ENCODE assay signal across 8 cellular contexts in genomic region chr1:117674521-117675400, GRCh38.
DNase-seq lines count a peak whose midpoint lies in the region; ATAC-seq, FAIRE-seq and TF ChIP-seq lines count a peak whose summit lies in the region.

No MANE protein-coding gene starts in this region.

- TF ChIP-seq CTCF in A549 (IDR thresholded peaks at IDR 0.05), result peak; percentile 22; the same call in 1 of the 3 replicates

- no peaks in the 10 kb centered on the region for H3K9me3 ChIP-seq in A549

- H3K4me3 ChIP-seq in A549, result no peak overlapping the region

- DNase-seq in A549 (ENCODE audit: low read depth in 1 of 2, low spot score in 1 of 2) (peak; percentile 19 to 22), HPDE6-E6E7 (ENCODE audit: extremely low spot score) (peak; percentile 35), islet precursor cell (peak; percentile 50), NCI-H2107 treated with DMSO at 0.1 percent for 48 hours (lab: John Stamatoyannopoulos, UW; ENCODE audit: unreplicated experiment) (no peak), SW 1271 (lab: John Stamatoyannopoulos, UW) (no peak), hippocampal formation (lab: John Stamatoyannopoulos, UW) (no peak)
- peak; percentile 57 for DNase-seq in activated CD4-positive, alpha-beta T cell treated with anti-CD3 and anti-CD28 coated beads, Interleukin-2, amount 50 U/mL, for 1 hour

- peaks cover 3% of the 10 kb centered on the region; the same call in 1 of the 3 replicates for H3K4me1 ChIP-seq in A549

- peak; percentile 28 to 48; a peak in 3 of 5 replicates for TF ChIP-seq RAD21 in A549 (conservative IDR thresholded peaks at IDR 0.05 in 1 of 2, IDR thresholded peaks at IDR 0.05 in 1 of 2)

- TF ChIP-seq POLR2A in A549 (IDR thresholded peaks at IDR 0.05; ENCODE audit: low read length), result no peak
- no peak for TF ChIP-seq POLR2A in GM18505 (IDR thresholded peaks at IDR 0.05; ENCODE audit: borderline replicate concordance, extremely low read depth, insufficient read depth, insufficient read length)

- WGBS in A549 (ENCODE audit: missing lambda C conversion rate), result 31% methylated on average over 7 of the region's 10 CpGs

- CTCF ChIA-PET in A549 (lab: Yijun Ruan, JAX), result interaction anchor here (0.7 to 2.1 kb wide), 6 partner anchors 8 to 140 kb away, joined by 3 to 8 read pairs (median 4); no protein-coding TSS in a partner anchor

- ATAC-seq in A549 (peak in 1 of 2 experiments; percentile 72; a peak in 3 of 6 replicates), GM18505 (IDR thresholded peaks at IDR 0.05; ENCODE audit: unreplicated experiment) (peak; percentile 57)

- no peak overlapping the region for H3K4me2 ChIP-seq in A549

- no peak for FAIRE-seq in A549 (lab: Jason Lieb, UNC)

- POLR2A ChIA-PET in A549 (lab: Yijun Ruan, JAX), result no interaction called here

- TF ChIP-seq EP300 in A549 (IDR thresholded peaks at IDR 0.05), result no peak

- H3K27ac ChIP-seq in A549, result no peak overlapping the region

TF ChIP-seq in A549, 52 proteins besides CTCF, POLR2A, EP300 and RAD21:
- TF ChIP-seq NR3C1 (IDR thresholded peaks at IDR 0.05) (no peak), MYC (IDR thresholded peaks at IDR 0.05; ENCODE audit: borderline replicate concordance, low read length) (no peak), CEBPB (IDR thresholded peaks at IDR 0.05) (no peak), EHMT2 (IDR thresholded peaks at IDR 0.05; ENCODE audit: low read depth) (no peak), HEYL (CRISPR knock-in tag; IDR thresholded peaks at IDR 0.05) (no peak), ZC3H11A (IDR thresholded peaks at IDR 0.05) (no peak), ZSCAN20 (CRISPR knock-in tag; IDR thresholded peaks at IDR 0.05) (no peak), ZNF302 (CRISPR knock-in tag; IDR thresholded peaks at IDR 0.05) (no peak), TP53 (CRISPR knock-in tag; IDR thresholded peaks at IDR 0.05) (no peak), HOXB5 (CRISPR knock-in tag; IDR thresholded peaks at IDR 0.05) (no peak), RCOR1 (IDR thresholded peaks at IDR 0.05; ENCODE audit: low read depth, low read length) (no peak), CHD2 (IDR thresholded peaks at IDR 0.05; ENCODE audit: low read length, partially characterized antibody) (no peak), ESRRA (IDR thresholded peaks at IDR 0.05; ENCODE audit: borderline replicate concordance, low read length) (no peak), CBX8 (IDR thresholded peaks at IDR 0.05) (no peak), MAFK (IDR thresholded peaks at IDR 0.05; ENCODE audit: partially characterized antibody) (no peak)

Comparison
In these comparisons a context has a peak if more than half of its experiments do, and no peak if none do; other contexts are left out.
1. DNase-seq: peak in A549 (2 of 2), HPDE6-E6E7 (single experiment), activated CD4-positive, alpha-beta T cell treated with anti-CD3 and anti-CD28 coated beads, Interleukin-2, amount 50 U/mL, for 1 hour (single experiment) and islet precursor cell (single experiment); none in NCI-H2107 treated with DMSO at 0.1 percent for 48 hours (single experiment), SW 1271 (0 of 2) and hippocampal formation (0 of 2).